9 cellular contexts compared by ENCODE assay signal in genomic region chr4:88012652-88013051, GRCh38. TPM values are rescaled to one million over a fixed set of nuclear protein-coding genes. Genes with fewer than 3 reads are reported as not detected.
DNase-seq lines count a peak whose midpoint lies in the region; ATAC-seq and TF ChIP-seq lines count a peak whose summit lies in the region.
"Had no signal": no experiment of that assay in that cellular context is flagged by ENCODE, and none has a peak within 500 bp of the region (broad histone marks: within the 10 kb centered on the region; RNA-seq: fewer than 3 reads in every experiment).

No MANE protein-coding gene starts in this region.

- peak overlapping the region; percentile 74 for H3K27ac ChIP-seq in Karpas-422 (ENCODE audit: low read length)
- H3K27ac ChIP-seq: epithelial cell of prostate had no signal

- H4K20me1 ChIP-seq in Karpas-422 (ENCODE audit: insufficient read depth, low read depth, low read length) = peaks cover 9% of the 10 kb centered on the region

- TF ChIP-seq CTCF in endothelial cell (IDR thresholded peaks at IDR 0.05; ENCODE audit: unreplicated experiment) = no peak

- H3K27me3 ChIP-seq in Karpas-422 (ENCODE audit: low read length) = no peaks in the 10 kb centered on the region

- H3K9me2 ChIP-seq in Karpas-422 (replicated peaks; ENCODE audit: insufficient read depth, low read length) = no peaks in the 10 kb centered on the region

- DNase-seq in Karpas-422 (peak; percentile 82), kidney tubule cell (ENCODE audit: low spot score) (peak; percentile 57), left lobe of liver (ENCODE audit: low spot score) (no peak), endothelial cell (ENCODE audit: low spot score) (no peak)
- DNase-seq in activated naive CD8-positive, alpha-beta T cell treated with anti-CD3 and anti-CD28 coated beads for 36 hours = no peak
- DNase-seq in activated CD4-positive, alpha-beta T cell treated with anti-CD3 and anti-CD28 coated beads, Interleukin-2, amount 50 U/mL, for 1 hour = no peak

- no peaks in the 10 kb centered on the region for H3K9me3 Mint-ChIP-seq in activated naive CD8-positive, alpha-beta T cell treated with anti-CD3 and anti-CD28 coated beads for 36 hours
- no peaks in the 10 kb centered on the region for H3K9me3 Mint-ChIP-seq in endothelial cell (ENCODE audit: unreplicated experiment)

- H2AFZ ChIP-seq in Karpas-422 (ENCODE audit: low read length) = no peak overlapping the region

- H3K4me3 ChIP-seq in Karpas-422 (ENCODE audit: low read length) = peak overlapping the region; percentile 42

- no peak overlapping the region for H3K27ac Mint-ChIP-seq in activated naive CD8-positive, alpha-beta T cell treated with anti-CD3 and anti-CD28 coated beads for 36 hours
- H3K27ac Mint-ChIP-seq in endothelial cell (ENCODE audit: unreplicated experiment) = no peak overlapping the region

- H3K9ac ChIP-seq in Karpas-422 (ENCODE audit: low read length) = peak overlapping the region; percentile 38

- no peaks in the 10 kb centered on the region for H3K27me3 Mint-ChIP-seq in activated naive CD8-positive, alpha-beta T cell treated with anti-CD3 and anti-CD28 coated beads for 36 hours
- peaks cover 2% of the 10 kb centered on the region for H3K27me3 Mint-ChIP-seq in endothelial cell (ENCODE audit: unreplicated experiment)

- H3K4me2 ChIP-seq in Karpas-422 (ENCODE audit: low read depth, low read length, poor library complexity, severe bottlenecking) = peak overlapping the region; percentile 95

- H3K4me3 Mint-ChIP-seq in activated naive CD8-positive, alpha-beta T cell treated with anti-CD3 and anti-CD28 coated beads for 36 hours = no peak overlapping the region
- H3K4me3 Mint-ChIP-seq in endothelial cell (ENCODE audit: unreplicated experiment) = no peak overlapping the region

- H3K36me3 Mint-ChIP-seq in activated naive CD8-positive, alpha-beta T cell treated with anti-CD3 and anti-CD28 coated beads for 36 hours = peaks cover 6% of the 10 kb centered on the region
- peaks cover 5% of the 10 kb centered on the region for H3K36me3 Mint-ChIP-seq in endothelial cell (ENCODE audit: low read depth, unreplicated experiment)

- no peaks in the 10 kb centered on the region for H3K9me3 ChIP-seq in Karpas-422 (ENCODE audit: low read length)

- peaks cover 27% of the 10 kb centered on the region for H3K4me1 Mint-ChIP-seq in activated naive CD8-positive, alpha-beta T cell treated with anti-CD3 and anti-CD28 coated beads for 36 hours
- peaks cover 30% of the 10 kb centered on the region for H3K4me1 Mint-ChIP-seq in endothelial cell (ENCODE audit: unreplicated experiment)

- H3K4me1 ChIP-seq in Karpas-422 (ENCODE audit: low read length) = peaks cover 69% of the 10 kb centered on the region

- H3K79me2 ChIP-seq in Karpas-422 (ENCODE audit: low read length) = peaks cover 99% of the 10 kb centered on the region

- ATAC-seq in GM18519 (IDR thresholded peaks at IDR 0.05; ENCODE audit: low FRiP score, unreplicated experiment) = peak; percentile 42
- peak; percentile 49 for ATAC-seq in HG02623 (IDR thresholded peaks at IDR 0.05; ENCODE audit: unreplicated experiment)
- ATAC-seq in left lobe of liver = no peak

- H3K36me3 ChIP-seq in Karpas-422 (ENCODE audit: insufficient read depth, low read length) = no peaks in the 10 kb centered on the region

RNA-seq across cellular contexts. Expression of gene PKD2, which starts 5.2 kb away (rescaled TPM):
- total RNA-seq in Karpas-422 (2014; rRNA removed; shearing (Covaris generic); ENCODE audit: low replicate concordance) = 17.6 and 20.8 TPM in 2 replicates
- total RNA-seq in left lobe of liver (6.5 TPM), endothelial cell (ENCODE audit: unreplicated experiment) (31.1 TPM)
- total RNA-seq in activated naive CD8-positive, alpha-beta T cell treated with anti-CD3 and anti-CD28 coated beads for 36 hours = 1 to 10 TPM; 4.4 to 5.2 TPM

RNA-seq across cellular contexts. Expression of gene SPP1, which starts 37.1 kb away (rescaled TPM):
- not detected in 2 replicates for total RNA-seq in Karpas-422 (2014; rRNA removed; shearing (Covaris generic); ENCODE audit: low replicate concordance)
- total RNA-seq in left lobe of liver (10.5 TPM), endothelial cell (ENCODE audit: unreplicated experiment) (4.7 TPM)
- total RNA-seq in activated naive CD8-positive, alpha-beta T cell treated with anti-CD3 and anti-CD28 coated beads for 36 hours = under 1 TPM in 1 of 2 experiments, not detected in 1; 0.32 TPM

Comparison
In these comparisons a context has a peak if more than half of its experiments do, and no peak if none do; other contexts are left out.
1. DNase-seq: peak in Karpas-422 (single experiment) and kidney tubule cell (single experiment); none in left lobe of liver (single experiment), activated naive CD8-positive, alpha-beta T cell treated with anti-CD3 and anti-CD28 coated beads for 36 hours (single experiment), activated CD4-positive, alpha-beta T cell treated with anti-CD3 and anti-CD28 coated beads, Interleukin-2, amount 50 U/mL, for 1 hour (single experiment) and endothelial cell (single experiment).